Comparison of ENCODE assay signal across 13 cellular contexts in the genomic region with DNA sequence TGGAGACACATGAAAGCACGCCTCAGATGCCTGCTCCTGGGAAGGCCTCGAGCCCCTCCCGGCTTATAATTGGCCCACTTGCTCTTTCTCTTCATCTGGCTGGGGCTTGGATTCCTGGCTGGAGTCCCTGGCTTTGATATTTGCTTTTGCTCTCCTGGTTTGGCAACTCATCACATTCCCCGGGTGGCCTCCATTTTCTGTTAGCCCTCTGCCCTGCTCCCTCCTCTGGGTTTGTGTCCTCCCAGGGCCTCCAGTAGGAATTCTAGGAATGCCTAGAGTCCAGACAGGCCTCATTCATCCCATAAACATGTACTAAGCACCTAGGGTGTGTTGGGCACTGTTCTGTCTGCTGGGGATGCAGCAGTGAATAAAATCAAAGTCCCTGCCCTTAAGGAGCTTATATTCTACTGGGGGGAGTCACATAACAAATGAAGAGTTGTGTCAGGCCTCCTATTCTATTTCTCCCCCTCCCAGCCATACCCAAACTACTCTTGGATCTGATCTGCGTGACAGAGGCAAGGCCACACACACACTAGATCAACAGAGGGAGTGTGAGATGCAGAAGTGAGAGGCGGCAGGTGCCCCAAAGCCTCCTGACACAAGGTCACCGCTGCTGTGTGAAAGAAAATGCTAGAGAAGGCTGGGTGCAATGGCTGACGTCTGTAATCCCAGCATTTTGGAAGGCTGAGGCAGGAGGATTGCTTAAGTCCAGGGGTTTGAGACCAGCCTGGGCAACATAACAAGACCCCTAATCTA. TPM values are rescaled to one million over a fixed set of nuclear protein-coding genes. Genes with fewer than 3 reads are reported as not detected.
DNase-seq lines count a peak whose midpoint lies in the region; ATAC-seq and TF ChIP-seq lines count a peak whose summit lies in the region.
"Had no signal": no experiment of that assay in that cellular context is flagged by ENCODE, and none has a peak within 500 bp of the region (broad histone marks: within the 10 kb centered on the region; RNA-seq: fewer than 3 reads in every experiment).

No MANE protein-coding gene starts in this region.

- DNase-seq in NCI-H1092 treated with DMSO at 0.1 percent for 48 hours (lab: John Stamatoyannopoulos, UW) (peak; percentile 73), upper lobe of right lung (no peak), NCI-H2196 (lab: John Stamatoyannopoulos, UW; ENCODE audit: unreplicated experiment) (no peak), SKM-1 (lab: John Stamatoyannopoulos, UW; ENCODE audit: unreplicated experiment) (no peak)
- DNase-seq: activated T-cell treated with anti-CD3 and anti-CD28 coated beads, Interleukin-2, amount 50 U/mL, for 24 hours; CD8-positive, alpha-beta T cell; cortex of kidney; esophagus squamous epithelium; MM.1S; stimulated activated CD4-positive, alpha-beta T cell treated with anti-CD3 and anti-CD28 coated beads, Interleukin-4, amount 100 ng/mL, for 4 hours had no signal

- 81 to 82% methylated on average over 8 of the region's 8 CpGs for WGBS in ectodermal cell, 2 experiments
- 77 to 81% methylated on average over 7 to 8 of the region's 8 CpGs for WGBS in mesodermal cell (ENCODE audit: insufficient coverage in 2 of 2), 2 experiments

- ATAC-seq in upper lobe of right lung (peak; percentile 71), HG03097 (IDR thresholded peaks at IDR 0.05; ENCODE audit: low FRiP score, unreplicated experiment) (no peak)
- ATAC-seq: CD8-positive, alpha-beta T cell had no signal

- H3K27me3 ChIP-seq in ectodermal cell (ENCODE audit: control insufficient read depth, insufficient read depth, low read length, poor library complexity, severe bottlenecking) (no peaks in the 10 kb centered on the region), upper lobe of right lung (no peaks in the 10 kb centered on the region)

- intact Hi-C loops in upper lobe of right lung (cut with DNase I) = no loop called here

- H3K9me3 ChIP-seq in ectodermal cell (ENCODE audit: control insufficient read depth, low read length) = no peaks in the 10 kb centered on the region
- no peaks in the 10 kb centered on the region for H3K9me3 ChIP-seq in mesodermal cell (ENCODE audit: control insufficient read depth, low read length)
- no peaks in the 10 kb centered on the region for H3K9me3 ChIP-seq in upper lobe of right lung
- H3K9me3 ChIP-seq: esophagus squamous epithelium had no signal

- no peak overlapping the region for H3K4me3 ChIP-seq in ectodermal cell (ENCODE audit: insufficient read depth, low read depth, low read length)
- H3K4me3 ChIP-seq in mesodermal cell (ENCODE audit: extremely low read depth, insufficient read depth, low read length, poor library complexity, severe bottlenecking) = no peak overlapping the region
- H3K4me3 ChIP-seq in upper lobe of right lung = no peak overlapping the region
- H3K4me3 ChIP-seq: esophagus squamous epithelium had no signal

- H3K36me3 ChIP-seq in ectodermal cell (ENCODE audit: control insufficient read depth, insufficient read depth, low read length) (no peaks in the 10 kb centered on the region), mesodermal cell (ENCODE audit: control insufficient read depth, insufficient read depth, low read length) (no peaks in the 10 kb centered on the region), upper lobe of right lung (no peaks in the 10 kb centered on the region)
- H3K36me3 ChIP-seq: esophagus squamous epithelium had no signal

- H3K4me1 ChIP-seq in ectodermal cell (ENCODE audit: control insufficient read depth, insufficient read depth, low read length) (peaks cover 10% of the 10 kb centered on the region), mesodermal cell (ENCODE audit: control insufficient read depth, insufficient read depth, low read length, poor library complexity, severe bottlenecking) (peaks cover 8% of the 10 kb centered on the region), upper lobe of right lung (peaks cover 7% of the 10 kb centered on the region)

- H3K27ac ChIP-seq in ectodermal cell (ENCODE audit: insufficient read depth, low read depth, low read length, poor library complexity, severe bottlenecking) (peak overlapping the region; percentile 60), mesodermal cell (ENCODE audit: low read depth, low read length, severe bottlenecking) (peak overlapping the region; percentile 75), upper lobe of right lung (no peak overlapping the region)

- no peak for TF ChIP-seq CTCF in upper lobe of right lung (IDR thresholded peaks at IDR 0.05)

RNA-seq across cellular contexts. Expression of gene TSPAN9, which starts 21.3 kb away (rescaled TPM):
- 29.1 TPM for polyA plus RNA-seq in ectodermal cell (2013, experiment 1 of 4)
- polyA plus RNA-seq in ectodermal cell (2013, experiment 2 of 4) = 28.2 TPM
- polyA plus RNA-seq in ectodermal cell (2013, experiment 3 of 4) = 17.7 TPM
- polyA plus RNA-seq in ectodermal cell (2013, experiment 4 of 4) = 21.2 TPM
- 40.8 TPM for polyA plus RNA-seq in mesodermal cell (2013, experiment 1 of 2)
- polyA plus RNA-seq in mesodermal cell (2013, experiment 2 of 2) = 33.7 TPM
- 81.2 TPM for total RNA-seq in upper lobe of right lung
